ENCODE assay signal across 8 cellular contexts in genomic region chr17:31216053-31216751, GRCh38.
DNase-seq lines count a peak whose midpoint lies in the region; ATAC-seq and TF ChIP-seq lines count a peak whose summit lies in the region.

No MANE protein-coding gene starts in this region.

- no peaks in the 10 kb centered on the region for H3K9me3 Mint-ChIP-seq in neural crest cell

- DNase-seq in Ammon's horn (ENCODE audit: low spot score) (peak; percentile 42), H4 (ENCODE audit: low spot score) (peak; percentile 36), NCI-H526 treated with DMSO at 0.1 percent for 48 hours (lab: John Stamatoyannopoulos, UW) (peak; percentile 39), dermis blood vessel endothelial cell (peak; percentile 74), neural crest cell (ENCODE audit: low read depth, low spot score) (no peak)
- DNase-seq in stimulated activated CD4-positive, alpha-beta T cell treated with anti-CD3 and anti-CD28 coated beads, Interleukin-1b, Interleukin-23, amount 100 ng/mL, for 48 hours: no peak
- DNase-seq in activated CD8-positive, alpha-beta memory T cell treated with anti-CD3 and anti-CD28 coated beads for 24 hours: no peak

- H3K36me3 Mint-ChIP-seq in neural crest cell (ENCODE audit: low read depth): no peaks in the 10 kb centered on the region

- no peaks in the 10 kb centered on the region for H3K27me3 Mint-ChIP-seq in neural crest cell (ENCODE audit: low read depth)

- ATAC-seq in GM21526 (IDR thresholded peaks at IDR 0.05; ENCODE audit: low FRiP score, unreplicated experiment): no peak

- peak; percentile 82 for TF ChIP-seq CTCF in neural crest cell (conservative IDR thresholded peaks at IDR 0.05)

- H3K4me1 Mint-ChIP-seq in neural crest cell: no peaks in the 10 kb centered on the region

- peak overlapping the region; percentile 70 for H3K27ac Mint-ChIP-seq in neural crest cell (ENCODE audit: unreplicated experiment)

- H3K4me3 Mint-ChIP-seq in neural crest cell: no peak overlapping the region

Comparison
In these comparisons a context has a peak if more than half of its experiments do, and no peak if none do; other contexts are left out.
1. DNase-seq: peak in Ammon's horn (single experiment), H4 (single experiment), NCI-H526 treated with DMSO at 0.1 percent for 48 hours (single experiment) and dermis blood vessel endothelial cell (single experiment); none in neural crest cell (single experiment), stimulated activated CD4-positive, alpha-beta T cell treated with anti-CD3 and anti-CD28 coated beads, Interleukin-1b, Interleukin-23, amount 100 ng/mL, for 48 hours (single experiment) and activated CD8-positive, alpha-beta memory T cell treated with anti-CD3 and anti-CD28 coated beads for 24 hours (single experiment).